In the genomic region with DNA sequence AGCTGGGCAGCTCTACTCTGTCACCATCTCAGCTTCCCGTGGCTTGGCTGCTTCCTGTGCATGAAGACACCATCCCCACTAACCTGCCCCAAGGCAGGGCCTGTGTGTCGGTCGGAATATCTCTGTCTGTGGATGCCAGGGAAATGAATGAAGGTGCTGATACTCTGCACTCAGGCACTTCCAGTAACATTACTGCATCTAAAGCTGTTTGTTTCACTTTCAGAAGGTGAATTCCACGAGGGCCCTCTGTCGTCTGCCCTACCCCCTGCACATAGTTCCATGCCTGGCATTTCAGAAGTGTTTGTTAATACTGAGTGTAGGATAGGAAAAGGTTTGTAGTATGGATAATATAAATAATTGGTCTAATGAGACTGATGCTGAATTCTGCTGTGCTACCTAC, we compare ENCODE assay signal across 7 cellular contexts.
"Had no signal": no experiment of that assay in that cellular context is flagged by ENCODE, and none has a peak within 500 bp of the region (broad histone marks: within the 10 kb centered on the region; RNA-seq: fewer than 3 reads in every experiment).

No MANE protein-coding gene starts in this region.

- H3K4me3 ChIP-seq: K562 had no signal

- DNase-seq: IMR-90, KBM-7, KG1 had no signal

- H3K4me3 Mint-ChIP-seq: IgD-negative memory B cell had no signal

- H3K27ac Mint-ChIP-seq: IgD-negative memory B cell had no signal

- ATAC-seq: HepG2, K562 had no signal

- H3K27ac ChIP-seq: HL-60 had no signal

- H3K27me3 Mint-ChIP-seq: IgD-negative memory B cell had no signal

- H3K4me1 Mint-ChIP-seq: IgD-negative memory B cell had no signal
